In the genomic region with DNA sequence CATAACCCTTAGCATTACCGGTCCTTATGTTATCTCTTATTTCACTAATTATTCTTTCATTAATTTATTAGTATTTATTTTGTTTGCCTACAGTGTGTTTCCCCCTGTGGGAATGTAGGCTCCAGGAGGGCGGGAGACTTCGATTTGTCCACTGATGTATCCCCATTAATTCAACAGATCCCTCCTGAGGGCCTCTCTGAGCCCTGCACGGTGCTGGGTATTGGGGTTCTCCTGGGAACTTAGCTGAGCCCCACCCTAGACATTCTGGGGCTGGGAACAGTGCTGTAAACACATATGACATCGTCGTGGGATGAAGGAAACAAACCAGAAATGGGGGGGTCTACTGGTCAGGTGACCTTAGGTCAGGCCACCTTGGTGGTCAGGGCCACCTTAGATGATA, we compare ENCODE assay signal across 9 cellular contexts. TPM values are rescaled to one million over a fixed set of nuclear protein-coding genes. Genes with fewer than 3 reads are reported as not detected.
DNase-seq lines count a peak whose midpoint lies in the region; TF ChIP-seq lines count a peak whose summit lies in the region.
"Had no signal": no experiment of that assay in that cellular context is flagged by ENCODE, and none has a peak within 500 bp of the region (broad histone marks: within the 10 kb centered on the region; RNA-seq: fewer than 3 reads in every experiment).

No MANE protein-coding gene starts in this region.

- no peak overlapping the region for H2BK12ac ChIP-seq in neuronal stem cell (ENCODE audit: low read length)

- H3K27me3 ChIP-seq in Peyer's patch = no peaks in the 10 kb centered on the region
- no peaks in the 10 kb centered on the region for H3K27me3 ChIP-seq in neuronal stem cell (ENCODE audit: control insufficient read depth in 3 of 3, insufficient read depth in 3 of 3, low read depth in 1 of 3, low read length in 3 of 3)
- no peaks in the 10 kb centered on the region for H3K27me3 ChIP-seq in BE2C

- H3K36me3 ChIP-seq in Peyer's patch (peaks cover 0 to 7% (median 0%) of the 10 kb centered on the region in 3 donors), neuronal stem cell (replicated peaks in 1 of 2; ENCODE audit: control insufficient read depth in 2 of 2, insufficient read depth in 2 of 2, low read length in 2 of 2) (no peaks in the 10 kb centered on the region), BE2C (no peaks in the 10 kb centered on the region)

- POLR2A ChIA-PET in AG04449 (lab: Yijun Ruan, JAX) = no interaction called here

- H3K9me3 ChIP-seq in Peyer's patch = no peaks in the 10 kb centered on the region
- H3K9me3 ChIP-seq in neuronal stem cell (replicated peaks in 1 of 2; ENCODE audit: control insufficient read depth in 2 of 2, insufficient read depth in 1 of 2, low read depth in 1 of 2, low read length in 2 of 2) = peaks cover 0 to 12% of the 10 kb centered on the region in 2 donors
- no peaks in the 10 kb centered on the region for H3K9me3 ChIP-seq in BE2C

- no peak overlapping the region for H3K9ac ChIP-seq in neuronal stem cell (ENCODE audit: low read depth, low read length, poor library complexity)

- H3K14ac ChIP-seq in neuronal stem cell (ENCODE audit: low read length) = no peak overlapping the region

- CTCF ChIA-PET in AG04449 (lab: Yijun Ruan, JAX) = interaction anchor here (1.2 to 2.0 kb wide), 2 partner anchors 17 to 107 kb away, joined by 5 to 14 read pairs; no protein-coding TSS in a partner anchor

- H2AK5ac ChIP-seq in neuronal stem cell (ENCODE audit: low read depth, low read length) = peak overlapping the region; percentile 64

- H3K4me2 ChIP-seq in neuronal stem cell (ENCODE audit: insufficient read depth, low read length, poor library complexity, severe bottlenecking) = peak overlapping the region; percentile 36

- no peak overlapping the region for H2BK120ac ChIP-seq in neuronal stem cell (ENCODE audit: low read depth, low read length)

- H4K91ac ChIP-seq in neuronal stem cell (ENCODE audit: low read depth, low read length, poor library complexity) = no peak overlapping the region

- DNase-seq in AG04449 (ENCODE audit: low read depth, low spot score) = no peak
- DNase-seq in Peyer's patch = peak in 1 of 3 donors; percentile 44
- no peak for DNase-seq in epithelial cell of proximal tubule (ENCODE audit: low read depth)
- no peak for DNase-seq in neuronal stem cell (ENCODE audit: low spot score)
- DNase-seq in BE2C = no peak
- no peak for DNase-seq in GM19238 (ENCODE audit: insufficient read length, low spot score)
- DNase-seq in NCI-H510A (lab: John Stamatoyannopoulos, UW) = no peak
- DNase-seq in DMS 273 treated with DMSO at 0.1 percent for 48 hours (lab: John Stamatoyannopoulos, UW) = no peak
- DNase-seq: Kasumi-1 had no signal

- no peak overlapping the region for H2AFZ ChIP-seq in neuronal stem cell (ENCODE audit: low read length)

- H2BK15ac ChIP-seq in neuronal stem cell (ENCODE audit: low read length) = no peak overlapping the region

- no peak overlapping the region for H3K4ac ChIP-seq in neuronal stem cell (ENCODE audit: low read length)

- TF ChIP-seq CTCF in AG04449 (IDR thresholded peaks at IDR 0.05; ENCODE audit: insufficient read depth, low read length, missing control alignments) = no peak
- no peak for TF ChIP-seq CTCF in Peyer's patch (IDR thresholded peaks at IDR 0.05)
- TF ChIP-seq CTCF in epithelial cell of proximal tubule (conservative IDR thresholded peaks at IDR 0.05; ENCODE audit: low read depth, low read length) = no peak
- TF ChIP-seq CTCF in BE2C (IDR thresholded peaks at IDR 0.05; ENCODE audit: low read depth, low read length) = no peak

- H3K79me1 ChIP-seq in neuronal stem cell (ENCODE audit: low read depth, low read length) = no peaks in the 10 kb centered on the region

- H3K18ac ChIP-seq in neuronal stem cell (ENCODE audit: low read length) = no peak overlapping the region

- H2BK5ac ChIP-seq in neuronal stem cell (ENCODE audit: low read length) = no peak overlapping the region

- WGBS in neuronal stem cell (ENCODE audit: extremely low coverage in 2 of 2, insufficient read length in 2 of 2, insufficient replicate concordance in 1 of 2), 2 donors = no CpG with 5 or more reads among the region's 6 CpGs

- peak overlapping the region; percentile 81 to 87 (median 86) for H3K27ac ChIP-seq in Peyer's patch
- no peak overlapping the region for H3K27ac ChIP-seq in neuronal stem cell (replicated peaks; ENCODE audit: low read length)

- H3K4me1 ChIP-seq in Peyer's patch (peaks cover 1 to 35% (median 14%) of the 10 kb centered on the region in 4 donors), neuronal stem cell (ENCODE audit: control insufficient read depth in 2 of 2, insufficient read depth in 1 of 2, low read depth in 1 of 2, low read length in 2 of 2) (peaks cover 10% of the 10 kb centered on the region in 2 donors), BE2C (peaks cover 9% of the 10 kb centered on the region)

- no peak for TF ChIP-seq POLR2A in Peyer's patch (IDR thresholded peaks at IDR 0.05)

- H3K4me3 ChIP-seq in AG04449 (ENCODE audit: low read depth, low read length) (peak overlapping the region; percentile 69), Peyer's patch (peak overlapping the region; percentile 54 to 74 (median 64)), epithelial cell of proximal tubule (ENCODE audit: low read depth, low read length) (peak overlapping the region; percentile 63), neuronal stem cell (ENCODE audit: low read length in 2 of 2) (no peak overlapping the region), BE2C (ENCODE audit: low read depth, low read length) (no peak overlapping the region)

- H4K8ac ChIP-seq in neuronal stem cell (ENCODE audit: low read depth, low read length) = no peak overlapping the region

- H3K23ac ChIP-seq in neuronal stem cell (ENCODE audit: low read depth, low read length, poor library complexity) = no peak overlapping the region

RNA-seq across cellular contexts. Expression of gene PHETA2, which starts 0.8 kb away (rescaled TPM):
- total RNA-seq in Peyer's patch (10 to 100 TPM in 1 of 4 donors, 1 to 10 TPM in 3; 5.8 to 14.6 (median 7.6) TPM), epithelial cell of proximal tubule (10.9 and 11.2 TPM in 2 replicates)
- polyA plus RNA-seq in neuronal stem cell (2013, experiment 1 of 2) = 2.5 TPM
- polyA plus RNA-seq in neuronal stem cell (2013, experiment 2 of 2) = 2.4 TPM
- 0.37 TPM for polyA plus RNA-seq in BE2C (2012; ENCODE audit: insufficient read depth, insufficient read length, low read depth)

RNA-seq across cellular contexts. Expression of gene NAGA, which starts 4.2 kb away (rescaled TPM):
- total RNA-seq in Peyer's patch (100 to 1,000 TPM in 1 of 4 donors, 10 to 100 TPM in 3; 31.4 to 102 (median 86.9) TPM), epithelial cell of proximal tubule (38.9 and 41.2 TPM in 2 replicates)
- 12.9 TPM for polyA plus RNA-seq in neuronal stem cell (2013, experiment 1 of 2)
- 12.6 TPM for polyA plus RNA-seq in neuronal stem cell (2013, experiment 2 of 2)
- 14.2 TPM for polyA plus RNA-seq in BE2C (2012; ENCODE audit: insufficient read depth, insufficient read length, low read depth)

RNA-seq across cellular contexts. Expression of gene SMDT1, which starts 4.7 kb away (rescaled TPM):
- total RNA-seq in Peyer's patch (10 to 100 TPM in 3 of 4 donors, 1 to 10 TPM in 1; 9.9 to 18.2 (median 17.0) TPM), epithelial cell of proximal tubule (1.1 and 3.0 TPM in 2 replicates)
- polyA plus RNA-seq in neuronal stem cell (2013, experiment 1 of 2) = 31.6 TPM
- 30.7 TPM for polyA plus RNA-seq in neuronal stem cell (2013, experiment 2 of 2)
- 216 TPM for polyA plus RNA-seq in BE2C (2012; ENCODE audit: insufficient read depth, insufficient read length, low read depth)

RNA-seq across cellular contexts. Expression of gene NDUFA6, which starts 15.7 kb away (rescaled TPM):
- total RNA-seq in Peyer's patch (10 to 100 TPM; 57.2 to 88.1 (median 61.0) TPM), epithelial cell of proximal tubule (91.0 and 108 TPM in 2 replicates)
- polyA plus RNA-seq in neuronal stem cell (2013, experiment 1 of 2) = 144 TPM
- 142 TPM for polyA plus RNA-seq in neuronal stem cell (2013, experiment 2 of 2)
- 240 TPM for polyA plus RNA-seq in BE2C (2012; ENCODE audit: insufficient read depth, insufficient read length, low read depth)

RNA-seq across cellular contexts. Expression of gene CYP2D6, which starts 55.8 kb away (rescaled TPM):
- total RNA-seq in Peyer's patch (100 to 1,000 TPM in 2 of 4 donors, 10 to 100 TPM in 2; 18.2 to 329 (median 117) TPM), epithelial cell of proximal tubule (0.14 and 0.29 TPM in 2 replicates)
- 0.29 TPM for polyA plus RNA-seq in neuronal stem cell (2013, experiment 1 of 2)
- 0.29 TPM for polyA plus RNA-seq in neuronal stem cell (2013, experiment 2 of 2)
- 6.7 TPM for polyA plus RNA-seq in BE2C (2012; ENCODE audit: insufficient read depth, insufficient read length, low read depth)

Comparison
In these comparisons a context has a peak if more than half of its experiments do, and no peak if none do; other contexts are left out.
1. H3K4me3 ChIP-seq: peak in AG04449 (single experiment), Peyer's patch (4 of 4) and epithelial cell of proximal tubule (single experiment); none in neuronal stem cell (0 of 2) and BE2C (single experiment).